In genomic region chr7:151087247-151088018, GRCh38 we compare ENCODE assay signal across 1 cellular context.
TF ChIP-seq lines count a peak whose summit lies in the region.

No MANE protein-coding gene starts in this region.

TF ChIP-seq in HepG2, 621 proteins besides CTCF, POLR2A, EP300 and RAD21 (continued from another document and continues in another):
- TF ChIP-seq ATF6 (CRISPR knock-in tag; conservative IDR thresholded peaks at IDR 0.05) (no peak), ZNF704 (CRISPR knock-in tag; IDR thresholded peaks at IDR 0.05; ENCODE audit: borderline replicate concordance) (no peak), SP140L (CRISPR knock-in tag; IDR thresholded peaks at IDR 0.05; ENCODE audit: borderline replicate concordance) (no peak), TEAD3 (CRISPR knock-in tag; optimal IDR thresholded peaks at IDR 0.05; ENCODE audit: borderline replicate concordance) (no peak), ZNF12 (CRISPR knock-in tag; IDR thresholded peaks at IDR 0.05) (no peak), E2F1 (CRISPR knock-in tag; IDR thresholded peaks at IDR 0.05) (0 out of 2 replicates have a peak, but pooled peaks have one; percentile 32), GABPB1 (CRISPR knock-in tag; IDR thresholded peaks at IDR 0.05) (peak; percentile 85), ZNF160 (CRISPR knock-in tag; IDR thresholded peaks at IDR 0.05) (no peak), ZMYM4 (CRISPR knock-in tag; IDR thresholded peaks at IDR 0.05) (no peak), ZNF205 (CRISPR knock-in tag; IDR thresholded peaks at IDR 0.05) (no peak), ZNF660 (CRISPR knock-in tag; IDR thresholded peaks at IDR 0.05; ENCODE audit: borderline replicate concordance, low read depth) (no peak), GPBP1L1 (CRISPR knock-in tag; IDR thresholded peaks at IDR 0.05) (no peak), ARNT (IDR thresholded peaks at IDR 0.05) (no peak), GPN1 (CRISPR knock-in tag; IDR thresholded peaks at IDR 0.05; ENCODE audit: borderline replicate concordance) (no peak), SIX1 (CRISPR knock-in tag; IDR thresholded peaks at IDR 0.05; ENCODE audit: borderline replicate concordance) (no peak), ATF7-NPFF (CRISPR knock-in tag; IDR thresholded peaks at IDR 0.05; ENCODE audit: low read depth) (no peak), ZNF740 (CRISPR knock-in tag; IDR thresholded peaks at IDR 0.05) (0 out of 2 replicates have a peak, but pooled peaks have one; percentile 35), ZNF33A (CRISPR knock-in tag; IDR thresholded peaks at IDR 0.05; ENCODE audit: borderline replicate concordance) (no peak), ZNF678 (CRISPR knock-in tag; IDR thresholded peaks at IDR 0.05) (no peak), MEF2D (CRISPR knock-in tag; IDR thresholded peaks at IDR 0.05) (no peak), CBX1 (IDR thresholded peaks at IDR 0.05; ENCODE audit: low read depth) (no peak), CHD4 (IDR thresholded peaks at IDR 0.05; ENCODE audit: borderline replicate concordance, low read length) (no peak), KMT2B (CRISPR knock-in tag; IDR thresholded peaks at IDR 0.05) (no peak; the same call in 1 of the 2 replicates), ZNF83 (CRISPR knock-in tag; IDR thresholded peaks at IDR 0.05; ENCODE audit: borderline replicate concordance) (no peak), ZNF761 (CRISPR knock-in tag; conservative IDR thresholded peaks at IDR 0.05) (0 out of 2 replicates have a peak, but pooled peaks have one; percentile 54), NCOA1 (CRISPR knock-in tag; IDR thresholded peaks at IDR 0.05) (no peak), NFE2L1 (CRISPR knock-in tag; IDR thresholded peaks at IDR 0.05; ENCODE audit: borderline replicate concordance) (no peak), ZNF432 (CRISPR knock-in tag; IDR thresholded peaks at IDR 0.05; ENCODE audit: borderline replicate concordance) (no peak), ZBTB21 (CRISPR knock-in tag; IDR thresholded peaks at IDR 0.05) (no peak), ZNF446 (CRISPR knock-in tag; IDR thresholded peaks at IDR 0.05) (no peak), RFX5 (IDR thresholded peaks at IDR 0.05; ENCODE audit: low read depth, low read length) (no peak), ZNF253 (CRISPR knock-in tag; IDR thresholded peaks at IDR 0.05; ENCODE audit: borderline replicate concordance) (no peak), CREB1 (IDR thresholded peaks at IDR 0.05) (no peak), CREB1 (CRISPR knock-in tag; IDR thresholded peaks at IDR 0.05) (no peak), ZNF691 (CRISPR knock-in tag; IDR thresholded peaks at IDR 0.05; ENCODE audit: borderline replicate concordance, low read depth) (0 out of 2 replicates have a peak, but pooled peaks have one; percentile 23), KDM3A (CRISPR knock-in tag; IDR thresholded peaks at IDR 0.05; ENCODE audit: low read depth) (no peak), ZMYM2 (CRISPR knock-in tag; IDR thresholded peaks at IDR 0.05) (no peak), RXRB (CRISPR knock-in tag; IDR thresholded peaks at IDR 0.05; ENCODE audit: borderline replicate concordance) (no peak), ZNF460 (CRISPR knock-in tag; IDR thresholded peaks at IDR 0.05; ENCODE audit: borderline replicate concordance) (no peak), PCBP1 (IDR thresholded peaks at IDR 0.05; ENCODE audit: borderline replicate concordance, low read depth, low read length) (no peak), ZNF784 (CRISPR knock-in tag; IDR thresholded peaks at IDR 0.05; ENCODE audit: borderline replicate concordance) (no peak), ZNF570 (CRISPR knock-in tag; IDR thresholded peaks at IDR 0.05; ENCODE audit: borderline replicate concordance) (no peak), ZC3H13 (CRISPR knock-in tag; IDR thresholded peaks at IDR 0.05) (peak; percentile 45; the same call in 1 of the 2 replicates), ZNF646 (CRISPR knock-in tag; IDR thresholded peaks at IDR 0.05) (no peak), MZF1 (CRISPR knock-in tag; IDR thresholded peaks at IDR 0.05; ENCODE audit: borderline replicate concordance) (no peak), JUN (CRISPR knock-in tag; IDR thresholded peaks at IDR 0.05) (no peak), PRDM4 (CRISPR knock-in tag; IDR thresholded peaks at IDR 0.05; ENCODE audit: borderline replicate concordance) (no peak), RFX1 (IDR thresholded peaks at IDR 0.05) (no peak), NCOR1 (IDR thresholded peaks at IDR 0.05; ENCODE audit: borderline replicate concordance, low read length) (no peak), PAF1 (CRISPR knock-in tag; IDR thresholded peaks at IDR 0.05) (no peak), SNAPC5 (CRISPR knock-in tag; IDR thresholded peaks at IDR 0.05; ENCODE audit: borderline replicate concordance) (no peak), ZGPAT (CRISPR knock-in tag; IDR thresholded peaks at IDR 0.05) (peak; percentile 53; the same call in 1 of the 2 replicates)
